In genomic region chr6:118886641-118887040, GRCh38 we compare ENCODE assay signal across 27 cellular contexts. TPM values are rescaled to one million over a fixed set of nuclear protein-coding genes. Genes with fewer than 3 reads are reported as not detected.
DNase-seq lines count a peak whose midpoint lies in the region; ATAC-seq, FAIRE-seq and TF ChIP-seq lines count a peak whose summit lies in the region.
"Had no signal": no experiment of that assay in that cellular context is flagged by ENCODE, and none has a peak within 500 bp of the region (broad histone marks: within the 10 kb centered on the region; RNA-seq: fewer than 3 reads in every experiment).

No MANE protein-coding gene starts in this region.

- H3K9me3 Mint-ChIP-seq in CD4-positive, alpha-beta T cell: no peaks in the 10 kb centered on the region
- H3K9me3 Mint-ChIP-seq in CD8-positive, alpha-beta T cell: no peaks in the 10 kb centered on the region
- H3K9me3 Mint-ChIP-seq in Calu3 (ENCODE audit: low read depth, unreplicated experiment): no peaks in the 10 kb centered on the region
- H3K9me3 Mint-ChIP-seq: mesothelial cell of epicardium had no signal

- TF ChIP-seq RAD21 in GM12878 (IDR thresholded peaks at IDR 0.05; ENCODE audit: insufficient read depth, low read depth, low read length): no peak

- H3K4me2 ChIP-seq in GM12878 (ENCODE audit: control insufficient read depth, insufficient read depth): no peak overlapping the region
- no peak overlapping the region for H3K4me2 ChIP-seq in OCI-LY7 (ENCODE audit: low read length)

- 87% methylated on average over 6 of the region's 6 CpGs for WGBS in GM12878 (ENCODE audit: insufficient coverage, insufficient replicate concordance, low lambda C conversion rate, missing lambda C conversion rate)
- WGBS in right cardiac atrium: 84% methylated on average over 6 of the region's 6 CpGs

- H3K27ac Mint-ChIP-seq in CD4-positive, alpha-beta T cell: peak overlapping the region; percentile 56
- H3K27ac Mint-ChIP-seq in CD8-positive, alpha-beta T cell: peak overlapping the region; percentile 19
- no peak overlapping the region for H3K27ac Mint-ChIP-seq in Calu3 (ENCODE audit: unreplicated experiment)
- H3K27ac Mint-ChIP-seq: mesothelial cell of epicardium had no signal

- no peaks in the 10 kb centered on the region for H3K27me3 ChIP-seq in CD4-positive, alpha-beta T cell (ENCODE audit: control insufficient read depth, insufficient read depth, low read length)
- H3K27me3 ChIP-seq in CD8-positive, alpha-beta T cell (ENCODE audit: insufficient read depth, low read length): no peaks in the 10 kb centered on the region
- H3K27me3 ChIP-seq in GM12878 (replicated peaks in 1 of 2; ENCODE audit: control insufficient read depth in 2 of 2, insufficient read depth in 2 of 2, low read length in 1 of 2): no peaks in the 10 kb centered on the region
- H3K27me3 ChIP-seq in right cardiac atrium (ENCODE audit: control insufficient read depth, insufficient read depth): no peaks in the 10 kb centered on the region
- H3K27me3 ChIP-seq: colonic mucosa, tibial artery had no signal

- intact Hi-C loops in CD4-positive, alpha-beta T cell (cut with DNase I, micrococcal nuclease): loop anchor here in 1 of 2 experiments (5.0 kb wide), 2 partner anchors 74 to 179 kb away; no protein-coding TSS in a partner anchor
- intact Hi-C loops in CD8-positive, alpha-beta T cell (cut with DNase I, micrococcal nuclease): loop anchor here in 1 of 2 experiments (5.0 kb wide), 1 partner anchor 74 kb away; no protein-coding TSS in a partner anchor
- intact Hi-C loops in GM12878 (cut with micrococcal nuclease; ENCODE audit: unreplicated experiment): no loop called here
- intact Hi-C loops in right cardiac atrium (cut with DNase I): no loop called here
- intact Hi-C loops in Calu3 (cut with micrococcal nuclease; ENCODE audit: unreplicated experiment): no loop called here
- intact Hi-C loops in OCI-LY7 (cut with micrococcal nuclease; ENCODE audit: unreplicated experiment): no loop called here

- no peaks in the 10 kb centered on the region for H3K9me3 ChIP-seq in CD4-positive, alpha-beta T cell (ENCODE audit: control insufficient read depth, low read length)
- no peaks in the 10 kb centered on the region for H3K9me3 ChIP-seq in CD8-positive, alpha-beta T cell (ENCODE audit: low read length)
- H3K9me3 ChIP-seq in GM12878 (replicated peaks; ENCODE audit: control insufficient read depth, insufficient read depth, low read length): no peaks in the 10 kb centered on the region
- no peaks in the 10 kb centered on the region for H3K9me3 ChIP-seq in right cardiac atrium (ENCODE audit: control insufficient read depth, low read length)
- H3K9me3 ChIP-seq in OCI-LY7 (ENCODE audit: low read length): no peaks in the 10 kb centered on the region
- H3K9me3 ChIP-seq: colonic mucosa, psoas muscle, tibial artery had no signal

- SMC1A ChIA-PET in GM12878 (lab: Charles Lee; ENCODE audit: uncharacterized antibody, unreplicated experiment): interaction anchor here (0.7 to 1.1 kb wide), 4 partner anchors 10 to 84 kb away, joined by 3 to 4 read pairs (median 4); no protein-coding TSS in a partner anchor

- H3K36me3 Mint-ChIP-seq in CD4-positive, alpha-beta T cell (ENCODE audit: low read depth): peaks cover 15% of the 10 kb centered on the region
- H3K36me3 Mint-ChIP-seq in CD8-positive, alpha-beta T cell: no peaks in the 10 kb centered on the region
- no peaks in the 10 kb centered on the region for H3K36me3 Mint-ChIP-seq in Calu3 (ENCODE audit: insufficient read depth, unreplicated experiment)
- H3K36me3 Mint-ChIP-seq: mesothelial cell of epicardium, naive B cell had no signal

- no peak overlapping the region for H3K4me3 ChIP-seq in CD8-positive, alpha-beta T cell (ENCODE audit: low read depth, low read length)
- H3K4me3 ChIP-seq in GM12878 (no peak overlapping the region), right cardiac atrium (ENCODE audit: low read length) (no peak overlapping the region), OCI-LY7 (ENCODE audit: low read depth, low read length, poor library complexity, severe bottlenecking) (no peak overlapping the region)
- H3K4me3 ChIP-seq: colonic mucosa, psoas muscle, tibial artery had no signal

- RAD21 ChIA-PET in GM12878 (lab: Charles Lee; ENCODE audit: unreplicated experiment): no interaction called here

- no peaks in the 10 kb centered on the region for H3K27me3 Mint-ChIP-seq in CD4-positive, alpha-beta T cell
- no peaks in the 10 kb centered on the region for H3K27me3 Mint-ChIP-seq in CD8-positive, alpha-beta T cell (ENCODE audit: low read depth)
- no peaks in the 10 kb centered on the region for H3K27me3 Mint-ChIP-seq in Calu3 (ENCODE audit: unreplicated experiment)
- H3K27me3 Mint-ChIP-seq: naive B cell had no signal

- no peaks in the 10 kb centered on the region for H3K36me3 ChIP-seq in CD8-positive, alpha-beta T cell (ENCODE audit: insufficient read depth, low read length)
- H3K36me3 ChIP-seq in GM12878 (ENCODE audit: control insufficient read depth in 2 of 2, insufficient read depth in 2 of 2, low read length in 1 of 2) (no peaks in the 10 kb centered on the region), OCI-LY7 (ENCODE audit: insufficient read depth, low read length) (peaks cover 4% of the 10 kb centered on the region; the same call in 1 of the 2 replicates)
- H3K36me3 ChIP-seq: colonic mucosa, tibial artery had no signal

- H4K20me1 ChIP-seq in GM12878 (ENCODE audit: control insufficient read depth, insufficient read depth): no peaks in the 10 kb centered on the region
- no peaks in the 10 kb centered on the region for H4K20me1 ChIP-seq in OCI-LY7 (ENCODE audit: insufficient read depth, low read length)

- in situ Hi-C loops in GM12878 (cut with MboI): no loop called here

- no peak for TF ChIP-seq POLR2A in GM12878 (IDR thresholded peaks at IDR 0.05; ENCODE audit: low read depth, low read length)

- TF ChIP-seq CTCF in CD4-positive, alpha-beta T cell (IDR thresholded peaks at IDR 0.05): no peak
- TF ChIP-seq CTCF in CD8-positive, alpha-beta T cell (IDR thresholded peaks at IDR 0.05): no peak
- TF ChIP-seq CTCF in GM12878 (IDR thresholded peaks at IDR 0.05 in 2 of 3, conservative IDR thresholded peaks at IDR 0.05 in 1 of 3; ENCODE audit: control insufficient read depth in 2 of 3, extremely low read depth in 1 of 3, insufficient read depth in 1 of 3, low read depth in 3 of 3, low read length in 3 of 3) (no peak), Calu3 (IDR thresholded peaks at IDR 0.05; ENCODE audit: unreplicated experiment) (no peak), OCI-LY7 (conservative IDR thresholded peaks at IDR 0.05; ENCODE audit: low read length) (no peak)

- no peaks in the 10 kb centered on the region for H3K9me2 ChIP-seq in OCI-LY7 (ENCODE audit: insufficient read depth, low read length)

- H3K27ac ChIP-seq in CD4-positive, alpha-beta T cell (ENCODE audit: low read depth, low read length): no peak overlapping the region
- no peak overlapping the region for H3K27ac ChIP-seq in CD8-positive, alpha-beta T cell (ENCODE audit: low read depth, low read length)
- H3K27ac ChIP-seq in GM12878 (ENCODE audit: control insufficient read depth, insufficient read depth): no peak overlapping the region
- H3K27ac ChIP-seq in right cardiac atrium (ENCODE audit: low read length): no peak overlapping the region
- H3K27ac ChIP-seq in OCI-LY7 (ENCODE audit: low read depth, low read length, poor library complexity, severe bottlenecking): no peak overlapping the region
- H3K27ac ChIP-seq: colonic mucosa, psoas muscle, tibial artery had no signal

- no peak overlapping the region for H3K9ac ChIP-seq in GM12878 (ENCODE audit: control insufficient read depth, insufficient read depth, low read length)

- TF ChIP-seq EP300 in GM12878 (IDR thresholded peaks at IDR 0.05; ENCODE audit: borderline replicate concordance in 1 of 2, control insufficient read depth in 1 of 2, low read depth in 2 of 2, low read length in 2 of 2): no peak

- no peak for DNase-seq in CD4-positive, alpha-beta T cell
- DNase-seq in CD8-positive, alpha-beta T cell: no peak
- DNase-seq in NCI-H1105 (lab: John Stamatoyannopoulos, UW) (peak; percentile 39), GM12878 (ENCODE audit: low read depth, low spot score) (no peak), right cardiac atrium (no peak), Calu3 (no peak), OCI-LY7 (ENCODE audit: low spot score) (no peak)
- DNase-seq: activated gamma-delta T cell treated with Interleukin-2 at 50 U/mL for 16 hours; activated T-cell treated with anti-CD3 and anti-CD28 coated beads for 4 hours; anterior cingulate cortex; C1 segment of cervical spinal cord; colonic mucosa; effector memory CD4-positive, alpha-beta T cell; HCEC 1CT; head of caudate nucleus; left ventricle myocardium superior; naive B cell; NCI-H2227 treated with DMSO at 0.1 percent for 48 hours; occipital lobe; psoas muscle; stimulated activated naive CD8-positive, alpha-beta T cell treated with anti-CD3 and anti-CD28 coated beads, Interleukin-15, Interleukin-2, amounts not matched to agents 100 U/mL and 50 U/mL, for 24 hours; tibial artery had no signal

- peaks cover 91% of the 10 kb centered on the region for H3K4me1 Mint-ChIP-seq in CD4-positive, alpha-beta T cell (ENCODE audit: low read depth)
- H3K4me1 Mint-ChIP-seq in CD8-positive, alpha-beta T cell (ENCODE audit: low read depth): peaks cover 85% of the 10 kb centered on the region
- H3K4me1 Mint-ChIP-seq in Calu3 (ENCODE audit: low read depth, unreplicated experiment): peaks cover 16% of the 10 kb centered on the region

- no peak for ATAC-seq in CD4-positive, alpha-beta T cell (ENCODE audit: poor library complexity)
- no peak for ATAC-seq in CD8-positive, alpha-beta T cell
- ATAC-seq in GM12878 (no peak; the same call in 2 of the 3 replicates), GM19455 (IDR thresholded peaks at IDR 0.05; ENCODE audit: unreplicated experiment) (no peak), right cardiac atrium (no peak)
- ATAC-seq: left ventricle myocardium superior; psoas muscle; SK-N-SH treated with all-trans-retinoic acid at 6 μM for 48 hours; stimulated activated naive CD8-positive, alpha-beta T cell treated with anti-CD3 and anti-CD28 coated beads, Interleukin-15, Interleukin-2, amounts not matched to agents 100 U/mL and 50 U/mL, for 24 hours had no signal

- peaks cover 25% of the 10 kb centered on the region for H3K79me2 ChIP-seq in GM12878 (ENCODE audit: control insufficient read depth, insufficient read depth, low read length)
- H3K79me2 ChIP-seq in OCI-LY7 (ENCODE audit: insufficient read depth, low read depth, low read length): peaks cover 49% of the 10 kb centered on the region

- BruUV-seq in GM12878 (replicated peaks; lab: Mats Ljungman, UMichigan): no TSS peak
- no TSS peak for BruUV-seq in Calu3 (replicated peaks; lab: Mats Ljungman, UMichigan)
- BruUV-seq in OCI-LY7 (replicated peaks; lab: Mats Ljungman, UMichigan): no TSS peak

- FAIRE-seq in GM12878 (lab: Jason Lieb, UNC): no peak
- FAIRE-seq: bronchial epithelial cell, keratinocyte had no signal

- H2AFZ ChIP-seq in GM12878 (ENCODE audit: control insufficient read depth, low read depth, low read length) (no peak overlapping the region), OCI-LY7 (ENCODE audit: low read length) (no peak overlapping the region)

- H3K4me1 ChIP-seq in CD8-positive, alpha-beta T cell (ENCODE audit: insufficient read depth, low read length): peaks cover 51% of the 10 kb centered on the region
- H3K4me1 ChIP-seq in GM12878 (ENCODE audit: control insufficient read depth, insufficient read depth, low read length): peaks cover 11% of the 10 kb centered on the region
- H3K4me1 ChIP-seq in right cardiac atrium (ENCODE audit: control insufficient read depth, insufficient read depth, low read length): peaks cover 4% of the 10 kb centered on the region
- H3K4me1 ChIP-seq in OCI-LY7 (ENCODE audit: insufficient read depth, low read length, poor library complexity, severe bottlenecking): peaks cover 59% of the 10 kb centered on the region
- H3K4me1 ChIP-seq: colonic mucosa, psoas muscle had no signal

- CTCF ChIA-PET in CD4-positive, alpha-beta T cell (lab: Charles Lee): interaction anchor here (1.2 kb wide), 1 partner anchor 10 kb away, joined by 5 read pairs; no protein-coding TSS in a partner anchor
- CTCF ChIA-PET in CD8-positive, alpha-beta T cell (lab: Charles Lee): interaction anchor here (0.8 to 0.9 kb wide), 2 partner anchors 39 to 79 kb away, joined by 3 read pairs; no protein-coding TSS in a partner anchor
- CTCF ChIA-PET in GM12878 (lab: Yijun Ruan, JAX) (interaction anchor here (0.7 to 2.2 kb wide), 4 partner anchors 9 to 396 kb away, joined by 3 to 4 read pairs (median 3); no protein-coding TSS in a partner anchor), Calu3 (lab: Charles Lee) (interaction anchor here (0.7 kb wide), 1 partner anchor 1770 kb away, joined by 3 read pairs; no protein-coding TSS in a partner anchor), OCI-LY7 (lab: Charles Lee; ENCODE audit: unreplicated experiment) (no interaction called here)

- no peak overlapping the region for H3K4me3 Mint-ChIP-seq in CD4-positive, alpha-beta T cell
- no peak overlapping the region for H3K4me3 Mint-ChIP-seq in CD8-positive, alpha-beta T cell
- no peak overlapping the region for H3K4me3 Mint-ChIP-seq in Calu3 (ENCODE audit: low read depth, unreplicated experiment)
- H3K4me3 Mint-ChIP-seq: mesothelial cell of epicardium, naive B cell had no signal

- POLR2A ChIA-PET in CD4-positive, alpha-beta T cell (lab: Charles Lee): no interaction called here
- POLR2A ChIA-PET in CD8-positive, alpha-beta T cell (lab: Charles Lee): no interaction called here
- POLR2A ChIA-PET in GM12878 (lab: Charles Lee) (interaction anchor here (1.3 kb wide), 1 partner anchor 11 kb away, joined by 3 read pairs; no protein-coding TSS in a partner anchor), OCI-LY7 (lab: Charles Lee) (interaction anchor here (1.0 to 2.0 kb wide), 2 partner anchors 10 to 250 kb away, joined by 4 to 6 read pairs; no protein-coding TSS in a partner anchor)

RNA-seq across cellular contexts. Expression of gene ASF1A, which starts 7.3 kb away (rescaled TPM):
- 10 to 100 TPM; 10.7 to 11.9 TPM for total RNA-seq in CD4-positive, alpha-beta T cell
- total RNA-seq in CD8-positive, alpha-beta T cell: 10 to 100 TPM; 15.6 to 17.1 TPM
- 11.9 and 12.6 TPM in 2 replicates for total RNA-seq in GM12878 (2013; cell fraction: nucleolus; rRNA removed)
- 34.7 and 42.2 TPM in 2 replicates for total RNA-seq in GM12878 (2014; rRNA removed)
- 34.0 and 35.7 TPM in 2 replicates for total RNA-seq in GM12878 (2014; rRNA removed; fragmentation: Illumina TruSeq; extraction: Trizol)
- total RNA-seq in GM12878 (2021): 37.2 and 41.1 TPM in 2 replicates
- 6.2 TPM for polyA plus RNA-seq in GM12878 (2011; ENCODE audit: low read depth)
- 25.8 and 39.0 TPM in 2 replicates for polyA plus RNA-seq in GM12878 (2011; rRNA removed)
- 6.7 and 9.5 TPM in 2 replicates for polyA plus RNA-seq in GM12878 (2011; cell fraction: cytosol; rRNA removed)
- 9.9 and 11.9 TPM in 2 replicates for polyA plus RNA-seq in GM12878 (2011; cell fraction: nucleus; rRNA removed)
- polyA plus RNA-seq in GM12878 (2012): 12.4 and 12.8 TPM in 2 replicates
- polyA plus RNA-seq in GM12878 (2014; fragmentation: Illumina TruSeq; extraction: Trizol): 28.3 and 35.5 TPM in 2 replicates
- polyA plus RNA-seq in GM12878 (2014; fragmentation: Nextera tagmentation; extraction: Ambion mirVana): 10 to 100 TPM; 25.3 to 26.0 TPM
- 21.4 and 23.7 TPM in 2 replicates for polyA plus RNA-seq in GM12878 (2014; rRNA removed)
- polyA plus RNA-seq in GM12878 (2016; fragmentation: Nextera tagmentation; extraction: Ambion mirVana): 100 to 1,000 TPM in 1 of 2 experiments, 10 to 100 TPM in 1; 92.8 to 103 TPM
- 7.1 and 10.8 TPM in 2 replicates for polyA minus RNA-seq in GM12878 (2011; rRNA and poly(A)+ RNA removed)
- 6.5 and 9.6 TPM in 2 replicates for polyA minus RNA-seq in GM12878 (2011; cell fraction: cytosol; rRNA and poly(A)+ RNA removed)
- 7.9 and 12.1 TPM in 2 replicates for polyA minus RNA-seq in GM12878 (2011; cell fraction: nucleus; rRNA and poly(A)+ RNA removed)
- total RNA-seq in right cardiac atrium: 10 to 100 TPM; 20.1 to 26.1 (median 22.5) TPM
- 22.5 TPM for polyA plus RNA-seq in right cardiac atrium
- total RNA-seq in Calu3 (2022): 17.2 and 19.7 TPM in 2 replicates
- 19.8 and 37.3 TPM in 2 replicates for total RNA-seq in OCI-LY7 (2014; rRNA removed; shearing (Covaris generic))
- total RNA-seq in OCI-LY7 (2022): 46.0 and 46.8 TPM in 2 replicates

RNA-seq across cellular contexts. Expression of gene MCM9, which starts 48.3 kb away (rescaled TPM):
- total RNA-seq in CD4-positive, alpha-beta T cell: 10 to 100 TPM; 25.5 TPM
- total RNA-seq in CD8-positive, alpha-beta T cell: 10 to 100 TPM; 32.9 to 34.1 TPM
- 54.2 and 62.2 TPM in 2 replicates for total RNA-seq in GM12878 (2013; cell fraction: nucleolus; rRNA removed)
- 9.8 and 11.2 TPM in 2 replicates for total RNA-seq in GM12878 (2014; rRNA removed)
- total RNA-seq in GM12878 (2014; rRNA removed; fragmentation: Illumina TruSeq; extraction: Trizol): 10.0 and 10.5 TPM in 2 replicates
- total RNA-seq in GM12878 (2021): 11.4 and 11.7 TPM in 2 replicates
- 5.3 TPM for polyA plus RNA-seq in GM12878 (2011; ENCODE audit: low read depth)
- 7.3 and 10.5 TPM in 2 replicates for polyA plus RNA-seq in GM12878 (2011; rRNA removed)
- 3.0 and 4.6 TPM in 2 replicates for polyA plus RNA-seq in GM12878 (2011; cell fraction: cytosol; rRNA removed)
- 15.8 and 18.9 TPM in 2 replicates for polyA plus RNA-seq in GM12878 (2011; cell fraction: nucleus; rRNA removed)
- 6.2 and 8.4 TPM in 2 replicates for polyA plus RNA-seq in GM12878 (2012)
- 9.2 and 9.7 TPM in 2 replicates for polyA plus RNA-seq in GM12878 (2014; fragmentation: Illumina TruSeq; extraction: Trizol)
- polyA plus RNA-seq in GM12878 (2014; fragmentation: Nextera tagmentation; extraction: Ambion mirVana): 1 to 10 TPM; 3.4 to 4.1 TPM
- polyA plus RNA-seq in GM12878 (2014; rRNA removed): 7.6 and 8.9 TPM in 2 replicates
- polyA plus RNA-seq in GM12878 (2016; fragmentation: Nextera tagmentation; extraction: Ambion mirVana): 10 to 100 TPM; 15.8 to 18.5 TPM
- polyA minus RNA-seq in GM12878 (2011; rRNA and poly(A)+ RNA removed): 14.3 and 15.5 TPM in 2 replicates
- 1.9 and 4.4 TPM in 2 replicates for polyA minus RNA-seq in GM12878 (2011; cell fraction: cytosol; rRNA and poly(A)+ RNA removed)
- 23.6 and 37.4 TPM in 2 replicates for polyA minus RNA-seq in GM12878 (2011; cell fraction: nucleus; rRNA and poly(A)+ RNA removed)
- total RNA-seq in right cardiac atrium: 1 to 10 TPM; 6.4 to 8.0 (median 7.6) TPM
- 2.0 TPM for polyA plus RNA-seq in right cardiac atrium
- total RNA-seq in Calu3 (2022): 17.3 and 24.6 TPM in 2 replicates
- total RNA-seq in OCI-LY7 (2014; rRNA removed; shearing (Covaris generic)): 14.6 and 17.4 TPM in 2 replicates
- 18.8 and 23.2 TPM in 2 replicates for total RNA-seq in OCI-LY7 (2022)

Comparison
In these comparisons a context has a peak if more than half of its experiments do, and no peak if none do; other contexts are left out.
1. POLR2A ChIA-PET loops: an anchor here in GM12878 (1.3 kb wide) and OCI-LY7 (1.0 to 2.0 kb wide); none called in CD4-positive, alpha-beta T cell and CD8-positive, alpha-beta T cell.